In genomic region chr13:53368948-53369347, GRCh38 we compare ENCODE assay signal across 15 cellular contexts.
DNase-seq lines count a peak whose midpoint lies in the region; TF ChIP-seq lines count a peak whose summit lies in the region.
"Had no signal": no experiment of that assay in that cellular context is flagged by ENCODE, and none has a peak within 500 bp of the region (broad histone marks: within the 10 kb centered on the region; RNA-seq: fewer than 3 reads in every experiment).

No MANE protein-coding gene starts in this region.

- no peak overlapping the region for H3K4ac ChIP-seq in mesendoderm (ENCODE audit: low read depth, low read length)

- no peak overlapping the region for H2BK15ac ChIP-seq in mesendoderm (replicated peaks; ENCODE audit: low read depth)

- H3K4me3 ChIP-seq in mesendoderm (ENCODE audit: low read length) (no peak overlapping the region), uterus (no peak overlapping the region)

- no peak overlapping the region for H3K4me2 ChIP-seq in mesendoderm (ENCODE audit: low read length)

- no peaks in the 10 kb centered on the region for H3K79me1 ChIP-seq in mesendoderm (ENCODE audit: low read length)

- no peaks in the 10 kb centered on the region for H3K9me3 ChIP-seq in uterus

- no peak for TF ChIP-seq POLR2A in uterus (IDR thresholded peaks at IDR 0.05)

- no peak overlapping the region for H3K23ac ChIP-seq in mesendoderm (ENCODE audit: low read length)

- no peak overlapping the region for H3K18ac ChIP-seq in mesendoderm (ENCODE audit: low read length)

- intact Hi-C loops in uterus (cut with DNase I; ENCODE audit: low total_unique reads): no loop called here

- H3K27ac ChIP-seq in VCaP: no peak overlapping the region
- no peak overlapping the region for H3K27ac ChIP-seq in mesendoderm (ENCODE audit: low read depth, low read length)
- H3K27ac ChIP-seq in uterus: no peak overlapping the region

- no peaks in the 10 kb centered on the region for H3K79me2 ChIP-seq in mesendoderm (ENCODE audit: control insufficient read depth, insufficient read depth, low read length)

- H3K4me1 ChIP-seq in mesendoderm (ENCODE audit: control insufficient read depth, low read depth, low read length) (no peaks in the 10 kb centered on the region), uterus (no peaks in the 10 kb centered on the region)

- no peak overlapping the region for H4K8ac ChIP-seq in mesendoderm (ENCODE audit: low read depth, low read length)

- no peak overlapping the region for H2AK5ac ChIP-seq in mesendoderm (ENCODE audit: low read length)

- no CpG with 5 or more reads among the region's 2 CpGs for WGBS in mesendoderm (ENCODE audit: extremely low coverage, insufficient coverage, low lambda C conversion rate)

- H3K56ac ChIP-seq in mesendoderm (ENCODE audit: low read length): no peak overlapping the region

- no peaks in the 10 kb centered on the region for H3K36me3 ChIP-seq in mesendoderm (ENCODE audit: control insufficient read depth, insufficient read depth, low read length)
- no peaks in the 10 kb centered on the region for H3K36me3 ChIP-seq in uterus

- H4K5ac ChIP-seq in mesendoderm (ENCODE audit: low read length): no peak overlapping the region

- no peak overlapping the region for H3K9ac ChIP-seq in mesendoderm (ENCODE audit: low read length)

- H2BK120ac ChIP-seq in mesendoderm (ENCODE audit: low read depth, low read length): no peak overlapping the region

- TF ChIP-seq CTCF in VCaP (conservative IDR thresholded peaks at IDR 0.05) (peak; percentile 55), uterus (IDR thresholded peaks at IDR 0.05) (no peak)

- peak; percentile 12 for DNase-seq in DMS53 (lab: John Stamatoyannopoulos, UW)
- DNase-seq in DMS53 treated with DMSO at 0.1 percent for 48 hours (lab: John Stamatoyannopoulos, UW; ENCODE audit: unreplicated experiment): no peak
- DNase-seq in NCI-H1417 treated with DMSO at 0.1 percent for 48 hours (lab: John Stamatoyannopoulos, UW): peak; percentile 22
- peak; percentile 29 for DNase-seq in mesendoderm
- DNase-seq in SK-N-DZ (ENCODE audit: low spot score): no peak
- no peak for DNase-seq in uterus
- no peak for DNase-seq in stimulated activated CD8-positive, alpha-beta memory T cell treated with anti-CD3 and anti-CD28 coated beads, Interleukin-4, amount 100 ng/mL, for 48 hours
- DNase-seq: 8988T, C1 segment of cervical spinal cord, DND-41, GF-D8, NCI-H2081 treated with DMSO at 0.1 percent for 48 hours, NCI-H446, PC-3 had no signal

- no peak overlapping the region for H2BK5ac ChIP-seq in mesendoderm (ENCODE audit: low read length)

- H3K27me3 ChIP-seq in mesendoderm (ENCODE audit: insufficient read depth, low read length, poor library complexity): no peaks in the 10 kb centered on the region
- no peaks in the 10 kb centered on the region for H3K27me3 ChIP-seq in uterus

Comparison
In these comparisons a context has a peak if more than half of its experiments do, and no peak if none do; other contexts are left out.
1. DNase-seq: peak in DMS53 (single experiment), NCI-H1417 treated with DMSO at 0.1 percent for 48 hours (single experiment) and mesendoderm (single experiment); none in DMS53 treated with DMSO at 0.1 percent for 48 hours (single experiment), SK-N-DZ (single experiment), uterus (0 of 2) and stimulated activated CD8-positive, alpha-beta memory T cell treated with anti-CD3 and anti-CD28 coated beads, Interleukin-4, amount 100 ng/mL, for 48 hours (single experiment).